In the genomic region with DNA sequence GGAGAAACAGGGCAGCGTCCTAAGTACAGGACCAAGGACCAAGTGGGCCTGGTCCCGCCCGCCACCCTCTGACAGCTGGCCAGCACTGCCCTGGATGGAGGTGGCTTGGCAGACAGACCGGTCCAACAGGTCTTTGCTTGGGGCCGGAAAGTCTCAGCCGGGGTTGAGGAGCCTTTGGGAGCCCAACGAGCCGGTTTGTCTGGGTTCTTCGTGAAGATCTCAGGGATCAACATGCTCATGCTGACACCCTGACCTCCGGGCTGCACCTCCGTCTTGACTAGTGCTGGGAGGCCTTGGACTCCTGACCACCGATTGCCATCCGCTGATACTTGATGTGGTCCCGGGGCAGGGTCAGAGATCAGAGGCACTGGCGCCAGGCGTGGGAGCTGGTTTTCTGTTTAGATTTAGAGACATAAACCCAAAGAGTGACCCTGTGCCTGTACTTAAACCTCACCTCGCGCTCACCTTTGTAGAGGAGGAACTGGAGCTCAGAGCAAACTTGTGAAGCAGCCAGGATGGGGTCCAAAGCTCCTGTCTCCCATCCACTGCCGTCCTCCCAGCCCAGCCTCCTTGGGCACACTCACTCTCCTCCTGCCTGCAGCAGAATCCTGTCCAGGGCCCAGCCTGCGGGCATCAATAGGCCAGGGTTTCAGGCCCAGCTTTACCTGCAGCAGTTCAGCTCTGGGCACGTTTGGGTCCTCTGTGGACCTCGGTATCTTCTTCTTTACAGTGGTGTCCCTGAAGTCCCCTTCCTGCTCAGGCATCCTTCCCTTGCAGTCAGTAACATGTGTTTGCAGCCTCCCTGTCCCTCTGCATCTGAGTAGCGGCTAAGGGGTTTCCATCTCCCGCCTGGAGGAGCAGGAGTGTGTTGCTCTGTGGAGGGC, we compare ENCODE assay signal across 13 cellular contexts.
DNase-seq lines count a peak whose midpoint lies in the region; ATAC-seq and TF ChIP-seq lines count a peak whose summit lies in the region.
"Had no signal": no experiment of that assay in that cellular context is flagged by ENCODE, and none has a peak within 500 bp of the region (broad histone marks: within the 10 kb centered on the region; RNA-seq: fewer than 3 reads in every experiment).

No MANE protein-coding gene starts in this region.

- H2AFZ ChIP-seq in mammary epithelial cell (ENCODE audit: low read depth, low read length), result no peak overlapping the region

- H3K9ac ChIP-seq in mammary epithelial cell (ENCODE audit: insufficient read depth, low read length), result no peak overlapping the region

- no peak overlapping the region for H3K4me2 ChIP-seq in mammary epithelial cell (ENCODE audit: insufficient read depth, low read depth, low read length)

- H3K4me3 Mint-ChIP-seq in natural killer cell, result peak overlapping the region; percentile 51
- no peak overlapping the region for H3K4me3 Mint-ChIP-seq in natural killer cell treated with Interleukin-12 subunit alpha and Interleukin-12 subunit beta and Interleukin-15 and Interleukin-18, amount 100 ng/mL, for 72 hours
- H3K4me3 Mint-ChIP-seq: activated CD4-positive, alpha-beta memory T cell treated with anti-CD3 and anti-CD28 coated beads, Interleukin-2, amount 10 ng/mL, durations not matched to agents 7 days and 5 days had no signal

- ATAC-seq in natural killer cell (no peak), lung (ENCODE audit: insufficient read depth, low FRiP score) (peak; percentile 29), HG03469 (IDR thresholded peaks at IDR 0.05; ENCODE audit: unreplicated experiment) (no peak)
- ATAC-seq in natural killer cell treated with Interleukin-12 subunit alpha and Interleukin-12 subunit beta and Interleukin-15 and Interleukin-18, amount 100 ng/mL, for 72 hours, result no peak

- TF ChIP-seq CTCF in natural killer cell (IDR thresholded peaks at IDR 0.05), result no peak
- TF ChIP-seq CTCF in mammary epithelial cell (conservative IDR thresholded peaks at IDR 0.05 in 1 of 2, IDR thresholded peaks at IDR 0.05 in 1 of 2; ENCODE audit: extremely low read depth in 1 of 2, insufficient read depth in 1 of 2, low read depth in 1 of 2, low read length in 2 of 2), result no peak
- no peak for TF ChIP-seq CTCF in lung (IDR thresholded peaks at IDR 0.05; ENCODE audit: control extremely low read depth, extremely low read depth)
- no peak for TF ChIP-seq CTCF in vagina (IDR thresholded peaks at IDR 0.05)

- no peaks in the 10 kb centered on the region for H3K36me3 ChIP-seq in mammary epithelial cell (ENCODE audit: insufficient read depth, low read length)
- H3K36me3 ChIP-seq in lung (ENCODE audit: control insufficient read depth in 2 of 2, insufficient read depth in 2 of 2, low read length in 2 of 2), result no peaks in the 10 kb centered on the region
- H3K36me3 ChIP-seq in vagina, result no peaks in the 10 kb centered on the region
- H3K36me3 ChIP-seq: MG63, uterus had no signal

- in situ Hi-C loops in mammary epithelial cell (cut with MboI; ENCODE audit: low sequenced_read_pairs in 2 of 2), result no loop called here

- dilution Hi-C loops in mammary epithelial cell (cut with HindIII; ENCODE audit: low sequenced_read_pairs), result no loop called here

- H3K4me1 Mint-ChIP-seq in natural killer cell, result peaks cover 23 to 30% of the 10 kb centered on the region in 2 donors
- peaks cover 17 to 20% of the 10 kb centered on the region in 2 donors for H3K4me1 Mint-ChIP-seq in natural killer cell treated with Interleukin-12 subunit alpha and Interleukin-12 subunit beta and Interleukin-15 and Interleukin-18, amount 100 ng/mL, for 72 hours (ENCODE audit: low read depth in 2 of 2)
- H3K4me1 Mint-ChIP-seq: activated CD4-positive, alpha-beta memory T cell treated with anti-CD3 and anti-CD28 coated beads, Interleukin-2, amount 10 ng/mL, durations not matched to agents 7 days and 5 days had no signal

- WGBS in mammary epithelial cell (ENCODE audit: low coverage, missing lambda C conversion rate), result 55% methylated on average over 12 of the region's 24 CpGs
- WGBS in lung, 2 donors, result 69 to 87% methylated on average over 24 of the region's 24 CpGs

- H3K27ac ChIP-seq in mammary epithelial cell (ENCODE audit: insufficient read depth, low read depth, low read length), result no peak overlapping the region
- peak overlapping the region in 1 of 2 donors; percentile 63 for H3K27ac ChIP-seq in lung (ENCODE audit: low read depth in 1 of 2, low read length in 1 of 2)
- peak overlapping the region; percentile 73 for H3K27ac ChIP-seq in vagina
- H3K27ac ChIP-seq: uterus had no signal

- no TSS peak for BruUV-seq in mammary epithelial cell (replicated peaks; lab: Mats Ljungman, UMichigan)

- peaks cover 7 to 10% of the 10 kb centered on the region in 2 donors for H3K9me3 Mint-ChIP-seq in natural killer cell
- H3K9me3 Mint-ChIP-seq in natural killer cell treated with Interleukin-12 subunit alpha and Interleukin-12 subunit beta and Interleukin-15 and Interleukin-18, amount 100 ng/mL, for 72 hours, result peaks cover 10% of the 10 kb centered on the region
- H3K9me3 Mint-ChIP-seq: activated CD4-positive, alpha-beta memory T cell treated with anti-CD3 and anti-CD28 coated beads, Interleukin-2, amount 10 ng/mL, durations not matched to agents 7 days and 5 days had no signal

- DNase-seq in natural killer cell (no peak), mammary epithelial cell (peak; percentile 55), lung (ENCODE audit: low spot score) (peak; percentile 91), vagina (ENCODE audit: extremely low spot score in 2 of 2) (no peak), NK-92 (lab: John Stamatoyannopoulos, UW; ENCODE audit: unreplicated experiment) (no peak), MV-4-11 (lab: John Stamatoyannopoulos, UW) (no peak)
- DNase-seq in natural killer cell treated with Interleukin-12 subunit alpha and Interleukin-12 subunit beta and Interleukin-15 and Interleukin-18, amount 100 ng/mL, for 72 hours (ENCODE audit: low spot score), result no peak
- DNase-seq: activated CD4-positive, alpha-beta memory T cell treated with anti-CD3 and anti-CD28 coated beads, Interleukin-2, amount 10 ng/mL, durations not matched to agents 7 days and 5 days; MG63; NCI-H226; T-helper 9 cell; uterus had no signal

- H3K36me3 Mint-ChIP-seq in natural killer cell, result no peaks in the 10 kb centered on the region
- H3K36me3 Mint-ChIP-seq in natural killer cell treated with Interleukin-12 subunit alpha and Interleukin-12 subunit beta and Interleukin-15 and Interleukin-18, amount 100 ng/mL, for 72 hours, result peaks cover 11% of the 10 kb centered on the region

- no peaks in the 10 kb centered on the region for H3K79me2 ChIP-seq in mammary epithelial cell (ENCODE audit: insufficient read depth, low read length)

- peak overlapping the region; percentile 63 to 86 for H3K27ac Mint-ChIP-seq in natural killer cell
- peak overlapping the region in 1 of 2 donors; percentile 57 for H3K27ac Mint-ChIP-seq in natural killer cell treated with Interleukin-12 subunit alpha and Interleukin-12 subunit beta and Interleukin-15 and Interleukin-18, amount 100 ng/mL, for 72 hours
- H3K27ac Mint-ChIP-seq: activated CD4-positive, alpha-beta memory T cell treated with anti-CD3 and anti-CD28 coated beads, Interleukin-2, amount 10 ng/mL, durations not matched to agents 7 days and 5 days had no signal

- no peaks in the 10 kb centered on the region for H3K9me3 ChIP-seq in mammary epithelial cell (replicated peaks; ENCODE audit: insufficient read depth, low read length)
- no peaks in the 10 kb centered on the region for H3K9me3 ChIP-seq in lung (ENCODE audit: control insufficient read depth in 2 of 2, insufficient read depth in 1 of 2, low read length in 1 of 2)
- no peaks in the 10 kb centered on the region for H3K9me3 ChIP-seq in vagina
- H3K9me3 ChIP-seq: MG63, uterus had no signal

- no peak overlapping the region for H3K4me3 ChIP-seq in mammary epithelial cell (replicated peaks in 1 of 3; ENCODE audit: insufficient read depth in 1 of 3, low read depth in 2 of 3, low read length in 3 of 3)
- H3K4me3 ChIP-seq in lung, result no peak overlapping the region
- peak overlapping the region in 1 of 2 donors; percentile 3 for H3K4me3 ChIP-seq in vagina
- H3K4me3 ChIP-seq: MG63, uterus had no signal

- TF ChIP-seq POLR2A in vagina (IDR thresholded peaks at IDR 0.05), result no peak

- intact Hi-C loops in natural killer cell (cut with micrococcal nuclease), result loop anchor here (5.0 kb wide), 1 partner anchor 46 kb away; no protein-coding TSS in a partner anchor
- intact Hi-C loops in mammary epithelial cell (cut with micrococcal nuclease), result no loop called here
- intact Hi-C loops in vagina (cut with DNase I), result no loop called here

- H3K27me3 ChIP-seq in mammary epithelial cell (ENCODE audit: insufficient read depth, low read length) (no peaks in the 10 kb centered on the region), lung (ENCODE audit: control insufficient read depth, insufficient read depth) (no peaks in the 10 kb centered on the region), vagina (no peaks in the 10 kb centered on the region)
- H3K27me3 ChIP-seq: MG63, uterus had no signal

- H3K27me3 Mint-ChIP-seq in natural killer cell (ENCODE audit: low read depth in 2 of 2), result peaks cover 0 to 12% of the 10 kb centered on the region in 2 donors
- peaks cover 5 to 10% of the 10 kb centered on the region in 2 donors for H3K27me3 Mint-ChIP-seq in natural killer cell treated with Interleukin-12 subunit alpha and Interleukin-12 subunit beta and Interleukin-15 and Interleukin-18, amount 100 ng/mL, for 72 hours
- H3K27me3 Mint-ChIP-seq: activated CD4-positive, alpha-beta memory T cell treated with anti-CD3 and anti-CD28 coated beads, Interleukin-2, amount 10 ng/mL, durations not matched to agents 7 days and 5 days had no signal

- CTCF ChIA-PET in mammary epithelial cell (lab: Charles Lee; ENCODE audit: low non-redundant PET), result no interaction called here

- H3K4me1 ChIP-seq in mammary epithelial cell (ENCODE audit: insufficient read depth, low read length), result peaks cover 38% of the 10 kb centered on the region
- H3K4me1 ChIP-seq in lung (ENCODE audit: control insufficient read depth in 2 of 2, insufficient read depth in 2 of 2, low read length in 2 of 2), result peaks cover 0 to 33% of the 10 kb centered on the region in 2 donors
- H3K4me1 ChIP-seq in vagina, result peaks cover 52% of the 10 kb centered on the region

- H4K20me1 ChIP-seq in mammary epithelial cell (ENCODE audit: insufficient read depth, low read length), result no peaks in the 10 kb centered on the region

Comparison
In these comparisons a context has a peak if more than half of its experiments do, and no peak if none do; other contexts are left out.
1. DNase-seq: peak in mammary epithelial cell (single experiment) and lung (single experiment); none in natural killer cell (single experiment), natural killer cell treated with Interleukin-12 subunit alpha and Interleukin-12 subunit beta and Interleukin-15 and Interleukin-18, amount 100 ng/mL, for 72 hours (single experiment), vagina (0 of 2), NK-92 (single experiment) and MV-4-11 (single experiment).